ENCODE assay signal across 8 cellular contexts in genomic region chr3:63911901-63912767, GRCh38. TPM values are rescaled to one million over a fixed set of nuclear protein-coding genes. Genes with fewer than 3 reads are reported as not detected.
A peak's percentile ranks its signal among the peaks of the same experiment; 100 is the strongest.
DNase-seq lines count a peak whose midpoint lies in the region; ATAC-seq and FAIRE-seq lines count a peak whose summit lies in the region.

SCAANT1 (minus strand) TSS chr3:63912383.

- DNase-seq in DMS 273 treated with DMSO at 0.1 percent for 48 hours (lab: John Stamatoyannopoulos, UW) (peak; percentile 37), HTR-8/SVneo (ENCODE audit: insufficient read length, low spot score) (peak; percentile 73), RKO (ENCODE audit: low spot score) (peak; percentile 89), fibroblast of gingiva (ENCODE audit: low read depth) (peak; percentile 92)
- peak; percentile 58 to 74 for DNase-seq in activated T-helper 1 cell treated with anti-CD3 and anti-CD28 coated beads, Interleukin-2, amount 50 U/mL, for 16 hours (ENCODE audit: low read depth in 1 of 2, low spot score in 1 of 2)
- peak; percentile 69 to 91 (median 82) for DNase-seq in naive thymus-derived CD8-positive, alpha-beta T cell

- peak; percentile 77 for ATAC-seq in GM21381 (IDR thresholded peaks at IDR 0.05; ENCODE audit: unreplicated experiment)
- ATAC-seq in naive thymus-derived CD8-positive, alpha-beta T cell, result peak; percentile 68 to 74
- peak; percentile 89 for ATAC-seq in stimulated activated memory B cell treated with anti-CD40 and anti-IgM and Interleukin-4, amounts not matched to agents 10 μg/mL and 1 μg/mL and 100 μg/mL, for 72 hours

- H3K9me3 Mint-ChIP-seq in naive thymus-derived CD8-positive, alpha-beta T cell, result no peaks in the 10 kb centered on the region
- no peaks in the 10 kb centered on the region for H3K9me3 Mint-ChIP-seq in stimulated activated memory B cell treated with anti-CD40 and anti-IgM and Interleukin-4, amounts not matched to agents 10 μg/mL and 1 μg/mL and 100 μg/mL, for 72 hours

- H3K4me1 Mint-ChIP-seq in naive thymus-derived CD8-positive, alpha-beta T cell, result peaks cover 9 to 49% (median 34%) of the 10 kb centered on the region in 4 donors
- H3K4me1 Mint-ChIP-seq in stimulated activated memory B cell treated with anti-CD40 and anti-IgM and Interleukin-4, amounts not matched to agents 10 μg/mL and 1 μg/mL and 100 μg/mL, for 72 hours, result peaks cover 47% of the 10 kb centered on the region

- H3K27ac Mint-ChIP-seq in naive thymus-derived CD8-positive, alpha-beta T cell, result peak within 1 kb of the TSS; percentile 79 to 98 (median 96)
- H3K27ac Mint-ChIP-seq in stimulated activated memory B cell treated with anti-CD40 and anti-IgM and Interleukin-4, amounts not matched to agents 10 μg/mL and 1 μg/mL and 100 μg/mL, for 72 hours, result peak within 1 kb of the TSS; percentile 88

- POLR2A ChIA-PET in naive thymus-derived CD8-positive, alpha-beta T cell (lab: Charles Lee), result interaction anchor here (0.9 to 2.0 kb wide), 7 partner anchors 18 to 111 kb away, joined by 3 to 28 read pairs (median 4); partner anchors contain the start of genes ATXN7, PSMD6 and THOC7

- FAIRE-seq in HTR-8/SVneo (lab: Jason Lieb, UNC), result peak; percentile 89

- peaks cover 0 to 21% (median 7%) of the 10 kb centered on the region in 3 donors for H3K36me3 Mint-ChIP-seq in naive thymus-derived CD8-positive, alpha-beta T cell
- H3K36me3 Mint-ChIP-seq in stimulated activated memory B cell treated with anti-CD40 and anti-IgM and Interleukin-4, amounts not matched to agents 10 μg/mL and 1 μg/mL and 100 μg/mL, for 72 hours, result peaks cover 10% of the 10 kb centered on the region

- H3K4me3 Mint-ChIP-seq in naive thymus-derived CD8-positive, alpha-beta T cell, result peak within 1 kb of the TSS; percentile 87 to 94 (median 92)
- peak within 1 kb of the TSS; percentile 91 for H3K4me3 Mint-ChIP-seq in stimulated activated memory B cell treated with anti-CD40 and anti-IgM and Interleukin-4, amounts not matched to agents 10 μg/mL and 1 μg/mL and 100 μg/mL, for 72 hours

- no peaks in the 10 kb centered on the region for H3K27me3 Mint-ChIP-seq in naive thymus-derived CD8-positive, alpha-beta T cell
- no peaks in the 10 kb centered on the region for H3K27me3 Mint-ChIP-seq in stimulated activated memory B cell treated with anti-CD40 and anti-IgM and Interleukin-4, amounts not matched to agents 10 μg/mL and 1 μg/mL and 100 μg/mL, for 72 hours

RNA-seq across cellular contexts. Expression of gene SCAANT1, which starts in this region (rescaled TPM):
- 1 to 10 TPM in 1 of 2 experiments, not detected in 1; 2.9 TPM for total RNA-seq in naive thymus-derived CD8-positive, alpha-beta T cell
- not detected for polyA plus RNA-seq in naive thymus-derived CD8-positive, alpha-beta T cell

Comparison
In these comparisons a context has a peak if more than half of its experiments do, and no peak if none do; other contexts are left out.
1. Peak in every context shown above with its lines: DNase-seq and ATAC-seq.
2. DNase-seq: peak in every context shown above with its lines; median percentile 92 in fibroblast of gingiva; 89 in RKO; 82 in naive thymus-derived CD8-positive, alpha-beta T cell; 73 in HTR-8/SVneo; 66 in activated T-helper 1 cell treated with anti-CD3 and anti-CD28 coated beads, Interleukin-2, amount 50 U/mL, for 16 hours; 37 in DMS 273 treated with DMSO at 0.1 percent for 48 hours.